Comparison of ENCODE assay signal across 2 cellular contexts in the genomic region with DNA sequence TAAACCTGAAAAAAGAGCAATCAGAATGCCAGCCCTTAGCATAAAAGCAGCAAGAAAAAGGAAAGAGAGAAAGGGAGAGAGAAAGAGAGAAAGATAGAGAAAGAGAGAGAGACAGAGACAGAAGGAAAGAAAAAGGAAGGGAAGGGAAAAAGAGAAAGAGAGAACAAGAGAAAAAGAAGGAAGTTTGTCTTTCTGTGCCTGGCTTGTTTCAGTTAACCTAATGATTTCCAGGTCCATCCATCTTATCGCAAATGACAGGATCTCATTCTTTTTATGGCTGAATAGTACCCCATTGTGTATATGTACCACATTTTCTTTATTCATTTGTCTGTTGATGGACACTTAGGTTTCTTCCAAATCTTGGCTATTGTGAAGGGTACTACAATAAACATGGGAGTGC.
TF ChIP-seq lines count a peak whose summit lies in the region.

No MANE protein-coding gene starts in this region.

TF ChIP-seq in HepG2, 621 proteins besides CTCF, POLR2A, EP300 and RAD21:
- TF ChIP-seq ZFX (CRISPR knock-in tag; IDR thresholded peaks at IDR 0.05; ENCODE audit: low read depth) (no peak), ZNF800 (CRISPR knock-in tag; IDR thresholded peaks at IDR 0.05) (no peak), FOXM1 (CRISPR knock-in tag; IDR thresholded peaks at IDR 0.05) (no peak), HNRNPK (IDR thresholded peaks at IDR 0.05; ENCODE audit: low read depth, low read length, poor library complexity, severe bottlenecking) (peak; percentile 96), PCBP1 (IDR thresholded peaks at IDR 0.05; ENCODE audit: borderline replicate concordance, low read depth, low read length) (0 out of 2 replicates have a peak, but pooled peaks have one; percentile 34)

TF ChIP-seq in K562, 482 proteins besides CTCF, POLR2A, EP300 and RAD21:
- no peak for TF ChIP-seq PHB (CRISPR knock-in tag; IDR thresholded peaks at IDR 0.05)
- TF ChIP-seq HNRNPK (IDR thresholded peaks at IDR 0.05; ENCODE audit: low read depth, low read length, poor library complexity, severe bottlenecking): peak; percentile 57
